ENCODE assay signal across 8 cellular contexts in the genomic region with DNA sequence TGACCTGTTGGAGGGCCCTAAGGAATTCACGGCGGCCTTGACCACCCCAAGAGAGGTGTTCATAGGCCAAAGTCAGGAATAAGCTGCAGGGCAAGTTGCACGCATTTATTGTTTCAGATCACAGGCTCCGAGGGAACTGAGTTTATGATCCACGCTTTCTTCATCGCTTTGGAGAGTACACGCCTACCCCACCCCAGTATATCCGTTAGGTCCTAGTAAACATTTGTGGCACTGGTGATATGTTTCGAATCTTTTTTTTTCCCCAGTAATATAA. TPM values are rescaled to one million over a fixed set of nuclear protein-coding genes. Genes with fewer than 3 reads are reported as not detected.
A peak's percentile ranks its signal among the peaks of the same experiment; 100 is the strongest.
DNase-seq lines count a peak whose midpoint lies in the region; ATAC-seq and TF ChIP-seq lines count a peak whose summit lies in the region.

No MANE protein-coding gene starts in this region.

- WGBS in right lobe of liver (ENCODE audit: insufficient coverage, low coverage, low lambda C conversion rate, missing lambda C conversion rate) = 0% methylated on average over 2 of the region's 9 CpGs

- intact Hi-C loops in left cardiac atrium (cut with DNase I) (no loop called here), right lobe of liver (cut with DNase I) (no loop called here)

- no peaks in the 10 kb centered on the region for H3K27me3 ChIP-seq in cardiac muscle cell
- no peaks in the 10 kb centered on the region for H3K27me3 ChIP-seq in right lobe of liver

- H3K27ac Mint-ChIP-seq in type B pancreatic cell = peak overlapping the region; percentile 93

- peaks cover 20% of the 10 kb centered on the region for H3K36me3 ChIP-seq in cardiac muscle cell
- peaks cover 0 to 26% (median 11%) of the 10 kb centered on the region in 4 donors for H3K36me3 ChIP-seq in right lobe of liver

- no peak for TF ChIP-seq POLR2A in right lobe of liver (IDR thresholded peaks at IDR 0.05)

- no peaks in the 10 kb centered on the region for H3K9me3 ChIP-seq in cardiac muscle cell (ENCODE audit: low read depth)
- no peaks in the 10 kb centered on the region for H3K9me3 ChIP-seq in right lobe of liver

- H3K36me3 Mint-ChIP-seq in type B pancreatic cell = no peaks in the 10 kb centered on the region

- no peak for ATAC-seq in left cardiac atrium
- ATAC-seq in right lobe of liver = no peak

- H3K27me3 Mint-ChIP-seq in type B pancreatic cell = no peaks in the 10 kb centered on the region

- H3K4me1 ChIP-seq in cardiac muscle cell (ENCODE audit: low read depth) (peaks cover 4% of the 10 kb centered on the region), right lobe of liver (peaks cover 0 to 17% (median 8%) of the 10 kb centered on the region in 4 donors)

- no peak for TF ChIP-seq CTCF in cardiac muscle cell (IDR thresholded peaks at IDR 0.05; ENCODE audit: low read depth, low read length)
- TF ChIP-seq CTCF in right lobe of liver (IDR thresholded peaks at IDR 0.05) = no peak
- TF ChIP-seq CTCF in type B pancreatic cell (conservative IDR thresholded peaks at IDR 0.05) = no peak

- peak overlapping the region; percentile 99 for H3K4me3 Mint-ChIP-seq in type B pancreatic cell

- H3K27ac ChIP-seq in cardiac muscle cell = peak overlapping the region; percentile 96
- peak overlapping the region; percentile 92 for H3K27ac ChIP-seq in angular gyrus (ENCODE audit: low read depth, low read length)
- peak overlapping the region; percentile 85 to 92 (median 89) for H3K27ac ChIP-seq in right lobe of liver

- no peaks in the 10 kb centered on the region for H3K9me3 Mint-ChIP-seq in type B pancreatic cell

- H3K4me3 ChIP-seq in cardiac muscle cell = peak overlapping the region; percentile 98
- peak overlapping the region; percentile 83 to 99 (median 98) for H3K4me3 ChIP-seq in right lobe of liver

- DNase-seq in cardiac muscle cell (ENCODE audit: low read depth in 1 of 2, low spot score in 1 of 2) = no peak
- DNase-seq in left cardiac atrium = no peak
- no peak for DNase-seq in right lobe of liver
- no peak for DNase-seq in type B pancreatic cell (ENCODE audit: extremely low spot score, unreplicated experiment)
- DNase-seq in stimulated activated CD4-positive, alpha-beta T cell treated with anti-CD3 and anti-CD28 coated beads, Interleukin-12 subunit alpha, Interleukin-12 subunit beta, amount 100 ng/mL, for 4 hours = no peak
- no peak for DNase-seq in glomerular visceral epithelial cell (ENCODE audit: extremely low spot score)
- DNase-seq in NCI-H1417 (lab: John Stamatoyannopoulos, UW) = no peak

- peaks cover 6% of the 10 kb centered on the region for H3K4me1 Mint-ChIP-seq in type B pancreatic cell (ENCODE audit: unreplicated experiment)

RNA-seq across cellular contexts. Expression of a gene that starts 0.8 kb away (rescaled TPM):
- 110 TPM in 2 replicates for total RNA-seq in cardiac muscle cell
- polyA plus RNA-seq in cardiac muscle cell = 143 and 151 TPM in 2 replicates
- total RNA-seq in left cardiac atrium = 100 to 1,000 TPM; 130 to 136 TPM
- 100 to 1,000 TPM; 131 to 237 (median 201) TPM for total RNA-seq in right lobe of liver
- 278 and 372 TPM in 2 replicates for total RNA-seq in type B pancreatic cell (ENCODE audit: low replicate concordance)

RNA-seq across cellular contexts. Expression of a gene that starts 7.5 kb away (rescaled TPM):
- 33.9 and 36.3 TPM in 2 replicates for total RNA-seq in cardiac muscle cell
- polyA plus RNA-seq in cardiac muscle cell = 32.2 and 40.1 TPM in 2 replicates
- 10 to 100 TPM; 11.0 to 13.8 TPM for total RNA-seq in left cardiac atrium
- 10 to 100 TPM; 12.1 to 20.3 (median 13.0) TPM for total RNA-seq in right lobe of liver
- 26.5 and 28.3 TPM in 2 replicates for total RNA-seq in type B pancreatic cell (ENCODE audit: low replicate concordance)

RNA-seq across cellular contexts. Expression of a gene that starts 19.4 kb away (rescaled TPM):
- total RNA-seq in cardiac muscle cell (136 and 141 TPM in 2 replicates), left cardiac atrium (10 to 100 TPM; 33.9 to 41.1 TPM), right lobe of liver (10 to 100 TPM; 18.6 to 52.0 (median 25.6) TPM), type B pancreatic cell (ENCODE audit: low replicate concordance) (69.1 and 69.2 TPM in 2 replicates)
- 115 and 136 TPM in 2 replicates for polyA plus RNA-seq in cardiac muscle cell

RNA-seq across cellular contexts. Expression of a gene that starts 19.5 kb away (rescaled TPM):
- total RNA-seq in cardiac muscle cell = 3.8 and 11.0 TPM in 2 replicates
- polyA plus RNA-seq in cardiac muscle cell = 14.1 and 25.1 TPM in 2 replicates
- total RNA-seq in left cardiac atrium = 10 to 100 TPM in 1 of 2 donors, 1 to 10 TPM in 1; 6.6 to 10.0 TPM
- 1 to 10 TPM in 5 of 6 experiments, under 1 TPM in 1; 0.74 to 4.1 (median 2.6) TPM for total RNA-seq in right lobe of liver
- 17.7 and 28.0 TPM in 2 replicates for total RNA-seq in type B pancreatic cell (ENCODE audit: low replicate concordance)

RNA-seq across cellular contexts. Expression of a gene that starts 23.8 kb away (rescaled TPM):
- total RNA-seq in cardiac muscle cell (46.4 and 52.0 TPM in 2 replicates), left cardiac atrium (10 to 100 TPM; 20.5 to 22.4 TPM), right lobe of liver (10 to 100 TPM; 17.1 to 32.8 (median 23.4) TPM), type B pancreatic cell (ENCODE audit: low replicate concordance) (43.4 and 50.0 TPM in 2 replicates)
- polyA plus RNA-seq in cardiac muscle cell = 53.0 and 64.9 TPM in 2 replicates
